16 cellular contexts compared by ENCODE assay signal in genomic region chr20:22577515-22578220, GRCh38. TPM values are rescaled to one million over a fixed set of nuclear protein-coding genes. Genes with fewer than 3 reads are reported as not detected.
DNase-seq lines count a peak whose midpoint lies in the region; ATAC-seq and TF ChIP-seq lines count a peak whose summit lies in the region.
"Had no signal": no experiment of that assay in that cellular context is flagged by ENCODE, and none has a peak within 500 bp of the region (broad histone marks: within the 10 kb centered on the region; RNA-seq: fewer than 3 reads in every experiment).

No MANE protein-coding gene starts in this region.

- H3K79me1 ChIP-seq in mesenchymal stem cell (replicated peaks; ENCODE audit: low read length, poor library complexity, severe bottlenecking), result no peaks in the 10 kb centered on the region

- no peaks in the 10 kb centered on the region for H3K9me3 ChIP-seq in mammary epithelial cell (replicated peaks; ENCODE audit: insufficient read depth, low read length)
- peaks cover 2% of the 10 kb centered on the region for H3K9me3 ChIP-seq in mesenchymal stem cell (ENCODE audit: control insufficient read depth, low read length)
- H3K9me3 ChIP-seq in upper lobe of right lung, result no peaks in the 10 kb centered on the region
- no peaks in the 10 kb centered on the region for H3K9me3 ChIP-seq in ascending aorta

- no peak overlapping the region for H2BK12ac ChIP-seq in mesenchymal stem cell (ENCODE audit: low read length in 2 of 2)

- no peaks in the 10 kb centered on the region for H3K9me3 Mint-ChIP-seq in MCF 10A (ENCODE audit: unreplicated experiment)
- H3K9me3 Mint-ChIP-seq: dendritic cell treated with granulocyte-macrophage colony-stimulating factor and Interleukin-4, amounts not matched to agents 40 ng/mL and 50 ng/mL, for 4 days; mesothelial cell of epicardium had no signal

- H3K36me3 ChIP-seq in mammary epithelial cell (ENCODE audit: insufficient read depth, low read length), result no peaks in the 10 kb centered on the region
- no peaks in the 10 kb centered on the region for H3K36me3 ChIP-seq in mesenchymal stem cell (ENCODE audit: control insufficient read depth in 1 of 2, insufficient read depth in 2 of 2, low read depth in 1 of 2, low read length in 2 of 2)
- H3K36me3 ChIP-seq in upper lobe of right lung, result no peaks in the 10 kb centered on the region
- no peaks in the 10 kb centered on the region for H3K36me3 ChIP-seq in ascending aorta

- POLR2A ChIA-PET in MCF 10A (lab: Yijun Ruan, JAX), result no interaction called here

- 17% methylated on average over 24 of the region's 44 CpGs for WGBS in mammary epithelial cell (ENCODE audit: low coverage, missing lambda C conversion rate)
- WGBS in mesenchymal stem cell, result 2% methylated on average over 38 of the region's 44 CpGs

- ATAC-seq in upper lobe of right lung, result peak; percentile 79
- ATAC-seq: K562 had no signal

- H3K4me2 ChIP-seq in mammary epithelial cell (ENCODE audit: insufficient read depth, low read depth, low read length), result peak overlapping the region; percentile 37
- H3K4me2 ChIP-seq in mesenchymal stem cell (ENCODE audit: low read length, poor library complexity, severe bottlenecking), result peak overlapping the region; percentile 9

- peaks cover 16% of the 10 kb centered on the region for H3K27me3 Mint-ChIP-seq in MCF 10A (ENCODE audit: insufficient read depth, unreplicated experiment)

- H3K18ac ChIP-seq in mesenchymal stem cell (ENCODE audit: low read depth in 1 of 2, low read length in 2 of 2), result no peak overlapping the region

- in situ Hi-C loops in mammary epithelial cell (cut with MboI; ENCODE audit: low sequenced_read_pairs in 2 of 2), result no loop called here

- H4K20me1 ChIP-seq in mammary epithelial cell (ENCODE audit: insufficient read depth, low read length), result no peaks in the 10 kb centered on the region

- no peaks in the 10 kb centered on the region for H3K4me1 Mint-ChIP-seq in MCF 10A (ENCODE audit: insufficient read depth, unreplicated experiment)

- H4K91ac ChIP-seq in mesenchymal stem cell (ENCODE audit: low read length), result no peak overlapping the region

- H2AFZ ChIP-seq in mammary epithelial cell (ENCODE audit: low read depth, low read length) (no peak overlapping the region), mesenchymal stem cell (ENCODE audit: low read depth, low read length) (no peak overlapping the region)

- H3K23ac ChIP-seq in mesenchymal stem cell (ENCODE audit: low read length in 2 of 2), result no peak overlapping the region

- no peaks in the 10 kb centered on the region for H3K36me3 Mint-ChIP-seq in MCF 10A (ENCODE audit: insufficient read depth, unreplicated experiment)
- H3K36me3 Mint-ChIP-seq: mesothelial cell of epicardium had no signal

- H3K4me1 ChIP-seq in mammary epithelial cell (ENCODE audit: insufficient read depth, low read length), result peaks cover 11% of the 10 kb centered on the region
- peaks cover 22% of the 10 kb centered on the region for H3K4me1 ChIP-seq in mesenchymal stem cell (ENCODE audit: control insufficient read depth, insufficient read depth, low read depth, low read length)
- no peaks in the 10 kb centered on the region for H3K4me1 ChIP-seq in upper lobe of right lung
- peaks cover 0 to under 1% of the 10 kb centered on the region in 2 donors for H3K4me1 ChIP-seq in ascending aorta

- H3K4me3 ChIP-seq in mammary epithelial cell (replicated peaks in 1 of 3; ENCODE audit: insufficient read depth in 1 of 3, low read depth in 2 of 3, low read length in 3 of 3) (no peak overlapping the region), coronary artery (peak overlapping the region; percentile 32), mesenchymal stem cell (ENCODE audit: insufficient read depth in 1 of 2, low read depth in 1 of 2, low read length in 2 of 2) (no peak overlapping the region), upper lobe of right lung (peak overlapping the region; percentile 44), ascending aorta (no peak overlapping the region)
- H3K4me3 ChIP-seq: K562 had no signal

- dilution Hi-C loops in mammary epithelial cell (cut with HindIII; ENCODE audit: low sequenced_read_pairs), result no loop called here

- H3K27me3 ChIP-seq in mammary epithelial cell (ENCODE audit: insufficient read depth, low read length), result peaks cover 58% of the 10 kb centered on the region
- H3K27me3 ChIP-seq in mesenchymal stem cell (ENCODE audit: control insufficient read depth in 1 of 2, insufficient read depth in 1 of 2, low read length in 2 of 2), result peaks cover 94 to 99% of the 10 kb centered on the region in 2 experiments
- H3K27me3 ChIP-seq in upper lobe of right lung, result peaks cover 83% of the 10 kb centered on the region
- H3K27me3 ChIP-seq in ascending aorta, result peaks cover 21% of the 10 kb centered on the region

- DNase-seq in mammary epithelial cell, result no peak
- DNase-seq in MCF 10A (ENCODE audit: unreplicated experiment), result no peak
- DNase-seq in coronary artery (ENCODE audit: low spot score), result no peak
- no peak for DNase-seq in mesenchymal stem cell
- DNase-seq in upper lobe of right lung, result peak; percentile 88
- DNase-seq in pons (ENCODE audit: low spot score), result no peak
- no peak for DNase-seq in NCI-H2196 (lab: John Stamatoyannopoulos, UW; ENCODE audit: unreplicated experiment)
- DNase-seq in ascending aorta (ENCODE audit: low spot score in 2 of 2), result no peak
- DNase-seq: activated T-cell treated with anti-CD3 and anti-CD28 coated beads, Interleukin-2, amount 50 U/mL, for 48 hours; aorta; DMS 273 treated with DMSO at 0.1 percent for 48 hours; stimulated activated CD4-positive, alpha-beta T cell treated with anti-CD3 and anti-CD28 coated beads, Interleukin-1b, Interleukin-23, amount 100 ng/mL, for 48 hours had no signal

- H2AK5ac ChIP-seq in mesenchymal stem cell (ENCODE audit: low read length, severe bottlenecking), result no peak overlapping the region

- H2BK15ac ChIP-seq in mesenchymal stem cell (ENCODE audit: low read depth, poor library complexity, severe bottlenecking), result no peak overlapping the region

- H2BK5ac ChIP-seq in mesenchymal stem cell (ENCODE audit: low read depth, low read length, poor library complexity, severe bottlenecking), result no peak overlapping the region

- H3K9ac ChIP-seq in mammary epithelial cell (ENCODE audit: insufficient read depth, low read length) (no peak overlapping the region), mesenchymal stem cell (ENCODE audit: low read length) (no peak overlapping the region)

- no peaks in the 10 kb centered on the region for H3K79me2 ChIP-seq in mammary epithelial cell (ENCODE audit: insufficient read depth, low read length)

- no peak for TF ChIP-seq CTCF in mammary epithelial cell (conservative IDR thresholded peaks at IDR 0.05 in 1 of 2, IDR thresholded peaks at IDR 0.05 in 1 of 2; ENCODE audit: extremely low read depth in 1 of 2, insufficient read depth in 1 of 2, low read depth in 1 of 2, low read length in 2 of 2)
- TF ChIP-seq CTCF in MCF 10A (IDR thresholded peaks at IDR 0.05; ENCODE audit: unreplicated experiment), result no peak
- no peak for TF ChIP-seq CTCF in coronary artery (IDR thresholded peaks at IDR 0.05)
- TF ChIP-seq CTCF in upper lobe of right lung (IDR thresholded peaks at IDR 0.05), result no peak
- no peak for TF ChIP-seq CTCF in ascending aorta (IDR thresholded peaks at IDR 0.05)

- H3K4me3 Mint-ChIP-seq in MCF 10A (ENCODE audit: unreplicated experiment), result no peak overlapping the region
- H3K4me3 Mint-ChIP-seq: dendritic cell treated with granulocyte-macrophage colony-stimulating factor and Interleukin-4, amounts not matched to agents 40 ng/mL and 50 ng/mL, for 4 days; mesothelial cell of epicardium had no signal

- H4K8ac ChIP-seq in mesenchymal stem cell (ENCODE audit: low read length), result no peak overlapping the region

- H3K27ac ChIP-seq in mammary epithelial cell (ENCODE audit: insufficient read depth, low read depth, low read length) (no peak overlapping the region), coronary artery (no peak overlapping the region), mesenchymal stem cell (ENCODE audit: low read length, poor library complexity, severe bottlenecking) (no peak overlapping the region), upper lobe of right lung (peak overlapping the region; percentile 83), ascending aorta (no peak overlapping the region)

- no peak overlapping the region for H3K27ac Mint-ChIP-seq in MCF 10A (ENCODE audit: low read depth, unreplicated experiment)
- H3K27ac Mint-ChIP-seq: dendritic cell treated with granulocyte-macrophage colony-stimulating factor and Interleukin-4, amounts not matched to agents 40 ng/mL and 50 ng/mL, for 4 days; mesothelial cell of epicardium had no signal

- no peak overlapping the region for H2BK120ac ChIP-seq in mesenchymal stem cell (ENCODE audit: low read depth, low read length)

- BruUV-seq in mammary epithelial cell (replicated peaks; lab: Mats Ljungman, UMichigan) (no TSS peak), MCF 10A (replicated peaks; lab: Mats Ljungman, UMichigan) (no TSS peak)

- CTCF ChIA-PET in mammary epithelial cell (lab: Charles Lee; ENCODE audit: low non-redundant PET) (no interaction called here), MCF 10A (lab: Yijun Ruan, JAX) (interaction anchor here (0.6 to 1.1 kb wide), 5 partner anchors 9 to 238 kb away, joined by 3 to 6 read pairs (median 3); no protein-coding TSS in a partner anchor)

- H3K14ac ChIP-seq in mesenchymal stem cell (ENCODE audit: low read length in 2 of 2), result peak overlapping the region in 1 of 2 experiments; percentile 15

- intact Hi-C loops in mammary epithelial cell (cut with micrococcal nuclease), result no loop called here
- intact Hi-C loops in MCF 10A (cut with micrococcal nuclease), result no loop called here
- intact Hi-C loops in upper lobe of right lung (cut with DNase I), result no loop called here
- intact Hi-C loops in ascending aorta (cut with DNase I), result no loop called here

- H3K4ac ChIP-seq in mesenchymal stem cell (ENCODE audit: low read depth in 1 of 2, low read length in 2 of 2), result no peak overlapping the region

RNA-seq across cellular contexts. Expression of gene FOXA2, which starts 6.7 kb away (rescaled TPM):
- total RNA-seq in mammary epithelial cell, result 1 to 10 TPM in 1 of 2 donors, not detected in 1; 1.0 TPM
- polyA plus RNA-seq in mammary epithelial cell, result 1.0 TPM
- 0.93 TPM for polyA minus RNA-seq in mammary epithelial cell
- total RNA-seq in MCF 10A (2022), result 1.1 and 1.4 TPM in 2 replicates
- not detected for polyA plus RNA-seq in mesenchymal stem cell (2013, experiment 1 of 2)
- polyA plus RNA-seq in mesenchymal stem cell (2013, experiment 2 of 2), result not detected
- 21.7 TPM for total RNA-seq in upper lobe of right lung
- not detected for total RNA-seq in ascending aorta
- total RNA-seq: aorta, mesothelial cell of epicardium, NCI-H460 had no signal

Comparison
In these comparisons a context has a peak if more than half of its experiments do, and no peak if none do; other contexts are left out.
1. H3K4me3 ChIP-seq: peak in coronary artery (single experiment) and upper lobe of right lung (single experiment); none in mammary epithelial cell (0 of 3), mesenchymal stem cell (0 of 2) and ascending aorta (0 of 2).